In the genomic region with DNA sequence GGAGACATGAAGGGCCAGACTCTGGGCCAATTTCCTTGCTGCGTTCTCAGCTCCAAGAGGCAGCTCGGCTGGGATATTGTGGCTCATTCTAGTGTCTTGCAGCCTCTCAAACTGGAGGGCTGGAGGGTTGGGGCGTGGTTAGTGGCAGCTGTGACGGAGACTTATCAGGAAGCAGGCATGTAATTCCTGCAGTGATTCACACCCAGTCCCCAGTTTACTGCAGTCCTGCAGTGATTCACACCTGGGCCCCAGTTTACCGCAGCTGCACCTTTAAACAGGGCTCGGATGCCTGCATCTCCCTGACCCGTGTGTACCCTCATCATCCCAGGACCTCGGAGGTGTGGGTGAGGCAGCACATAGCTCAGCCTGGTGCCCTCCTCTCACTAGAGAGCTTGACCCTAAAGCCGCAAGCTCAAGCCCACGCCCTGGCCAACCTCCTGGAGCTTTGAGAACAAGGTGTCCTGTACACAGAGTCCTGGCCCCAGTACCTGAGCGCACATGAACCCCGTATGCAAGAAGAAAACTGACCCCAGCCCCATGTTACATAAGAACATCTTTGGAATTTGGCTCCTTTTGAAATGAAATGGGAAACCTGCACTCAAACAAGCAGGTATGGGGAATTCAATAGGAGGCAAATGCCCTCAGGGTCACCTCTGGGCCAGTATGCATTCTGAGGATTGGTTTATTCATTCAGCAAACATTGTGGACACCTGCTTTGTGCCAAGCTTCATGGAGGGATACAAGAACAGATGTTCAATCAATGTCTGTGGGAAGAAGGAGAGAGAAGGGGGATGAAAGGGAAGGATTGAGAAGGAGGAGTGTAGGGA, we compare ENCODE assay signal across 2 cellular contexts.
A peak's percentile ranks its signal among the peaks of the same experiment; 100 is the strongest.
TF ChIP-seq lines count a peak whose summit lies in the region.

No MANE protein-coding gene starts in this region.

TF ChIP-seq in HEK293, 187 proteins besides CTCF, POLR2A, EP300 and RAD21 (continued from another document):
- TF ChIP-seq ZNF18 (tag by site-specific recombination; IDR thresholded peaks at IDR 0.05) = peak; percentile 28; the same call in 1 of the 2 replicates

TF ChIP-seq in H1, 55 proteins besides CTCF, POLR2A, EP300 and RAD21 (continued from another document):
- TF ChIP-seq KDM5A (IDR thresholded peaks at IDR 0.05; ENCODE audit: low read length) (no peak), CBX8 (IDR thresholded peaks at IDR 0.05; ENCODE audit: borderline replicate concordance, low read depth, low read length) (no peak), SUZ12 (IDR thresholded peaks at IDR 0.05; ENCODE audit: low read length) (no peak), BACH1 (IDR thresholded peaks at IDR 0.05; ENCODE audit: low read length) (no peak), CTBP2 (IDR thresholded peaks at IDR 0.05; ENCODE audit: borderline replicate concordance, insufficient read depth, insufficient read length, low read length) (no peak), JUND (IDR thresholded peaks at IDR 0.05; ENCODE audit: low read length) (no peak), PHF8 (conservative IDR thresholded peaks at IDR 0.05; ENCODE audit: low read depth, low read length) (no peak), MAX (IDR thresholded peaks at IDR 0.05) (no peak)
